8 cellular contexts compared by ENCODE assay signal in the genomic region with DNA sequence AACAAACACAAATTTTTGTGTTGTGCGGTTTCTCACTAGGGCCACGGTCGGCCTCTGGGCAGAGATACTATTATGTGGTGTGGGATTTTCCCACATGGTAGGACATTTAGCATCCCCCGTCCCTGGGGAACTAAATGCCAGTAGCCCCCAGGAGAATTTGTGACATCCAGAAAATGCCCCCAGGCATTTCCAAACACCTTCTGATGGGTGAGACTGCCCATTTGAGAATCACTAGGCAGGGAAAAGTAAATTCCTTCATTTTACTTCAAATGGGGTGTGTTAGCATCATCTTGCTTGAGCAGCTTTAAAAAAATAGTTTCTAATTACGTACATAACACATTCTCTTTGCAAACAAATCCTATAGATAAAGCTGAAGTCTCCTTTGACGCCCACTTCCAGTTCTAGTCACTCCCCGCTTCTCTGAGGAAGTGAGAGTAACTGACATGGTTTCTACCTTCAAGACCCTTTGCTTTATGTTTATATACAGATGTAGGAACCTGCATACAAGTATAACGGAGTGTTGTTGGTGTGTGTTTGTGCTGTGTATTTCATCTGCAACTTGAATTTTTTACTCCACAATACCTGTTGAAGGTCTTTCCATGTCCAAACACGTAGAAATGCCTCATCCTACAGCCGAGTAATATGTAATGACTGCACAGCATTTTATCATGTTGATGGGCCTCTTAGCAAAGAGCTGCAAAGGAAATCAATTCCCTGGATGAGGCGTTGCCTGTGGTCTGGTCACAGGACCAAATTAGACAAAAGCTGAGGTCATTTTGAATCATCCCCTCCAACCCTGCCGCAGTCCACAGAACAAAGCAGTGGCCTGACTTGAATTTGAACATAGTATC. TPM values are rescaled to one million over a fixed set of nuclear protein-coding genes. Genes with fewer than 3 reads are reported as not detected.
DNase-seq lines count a peak whose midpoint lies in the region; ATAC-seq and TF ChIP-seq lines count a peak whose summit lies in the region.

No MANE protein-coding gene starts in this region.

- intact Hi-C loops in activated CD8-positive, alpha-beta T cell treated with anti-CD3 and anti-CD28 coated beads for 36 hours (cut with micrococcal nuclease) = no loop called here
- intact Hi-C loops in prostate gland (cut with DNase I) = no loop called here

- DNase-seq in NCI-H146 (lab: John Stamatoyannopoulos, UW) = peak; percentile 44
- DNase-seq in epithelial cell of prostate (ENCODE audit: low read depth, low spot score) = peak; percentile 83
- DNase-seq in hepatic stellate cell (ENCODE audit: low spot score) = no peak
- DNase-seq in activated CD8-positive, alpha-beta T cell treated with anti-CD3 and anti-CD28 coated beads for 36 hours = no peak
- DNase-seq in chondrocyte (ENCODE audit: low spot score) = no peak
- no peak for DNase-seq in prostate gland (ENCODE audit: low spot score)

- no peak overlapping the region for H3K4me3 Mint-ChIP-seq in activated CD8-positive, alpha-beta T cell treated with anti-CD3 and anti-CD28 coated beads for 36 hours
- no peak overlapping the region for H3K4me3 Mint-ChIP-seq in chondrocyte (ENCODE audit: unreplicated experiment)

- WGBS in prostate gland = 78% methylated on average over 12 of the region's 12 CpGs

- CTCF ChIA-PET in activated CD8-positive, alpha-beta T cell treated with anti-CD3 and anti-CD28 coated beads for 36 hours (lab: Charles Lee) = interaction anchor here (1.1 to 3.2 kb wide), 6 partner anchors 18 to 124 kb away, joined by 3 to 11 read pairs (median 4); no protein-coding TSS in a partner anchor

- no peaks in the 10 kb centered on the region for H3K4me1 ChIP-seq in prostate gland (replicated peaks)

- H3K27ac ChIP-seq in epithelial cell of prostate = peak overlapping the region; percentile 87
- H3K27ac ChIP-seq in prostate gland = no peak overlapping the region

- ATAC-seq in GM18499 (IDR thresholded peaks at IDR 0.05; ENCODE audit: insufficient read depth, unreplicated experiment) (peak; percentile 68), HG02571 (IDR thresholded peaks at IDR 0.05; ENCODE audit: unreplicated experiment) (peak; percentile 87)
- ATAC-seq in activated CD8-positive, alpha-beta T cell treated with anti-CD3 and anti-CD28 coated beads for 36 hours = no peak

- H3K4me1 Mint-ChIP-seq in activated CD8-positive, alpha-beta T cell treated with anti-CD3 and anti-CD28 coated beads for 36 hours (ENCODE audit: low read depth) = no peaks in the 10 kb centered on the region
- peaks cover 50% of the 10 kb centered on the region for H3K4me1 Mint-ChIP-seq in chondrocyte (ENCODE audit: low read depth)

- H3K36me3 ChIP-seq in prostate gland = no peaks in the 10 kb centered on the region

- no peaks in the 10 kb centered on the region for H3K9me3 Mint-ChIP-seq in activated CD8-positive, alpha-beta T cell treated with anti-CD3 and anti-CD28 coated beads for 36 hours
- H3K9me3 Mint-ChIP-seq in chondrocyte (ENCODE audit: low read depth) = peaks cover 6% of the 10 kb centered on the region

- POLR2A ChIA-PET in activated CD8-positive, alpha-beta T cell treated with anti-CD3 and anti-CD28 coated beads for 36 hours (lab: Charles Lee) = no interaction called here

- no peak overlapping the region for H3K27ac Mint-ChIP-seq in activated CD8-positive, alpha-beta T cell treated with anti-CD3 and anti-CD28 coated beads for 36 hours
- H3K27ac Mint-ChIP-seq in chondrocyte (ENCODE audit: unreplicated experiment) = no peak overlapping the region

- H3K9me3 ChIP-seq in prostate gland = no peaks in the 10 kb centered on the region

- no peaks in the 10 kb centered on the region for H3K27me3 ChIP-seq in prostate gland (replicated peaks; ENCODE audit: insufficient read depth)

- no peaks in the 10 kb centered on the region for H3K36me3 Mint-ChIP-seq in activated CD8-positive, alpha-beta T cell treated with anti-CD3 and anti-CD28 coated beads for 36 hours (ENCODE audit: low read depth)
- no peaks in the 10 kb centered on the region for H3K36me3 Mint-ChIP-seq in chondrocyte (ENCODE audit: low read depth)

- no peak overlapping the region for H3K4me3 ChIP-seq in prostate gland

- TF ChIP-seq CTCF in activated CD8-positive, alpha-beta T cell treated with anti-CD3 and anti-CD28 coated beads for 36 hours (IDR thresholded peaks at IDR 0.05) = no peak
- no peak for TF ChIP-seq CTCF in chondrocyte (IDR thresholded peaks at IDR 0.05)
- TF ChIP-seq CTCF in prostate gland (IDR thresholded peaks at IDR 0.05) = no peak

- no peak for TF ChIP-seq POLR2A in prostate gland (IDR thresholded peaks at IDR 0.05)

- H3K27me3 Mint-ChIP-seq in activated CD8-positive, alpha-beta T cell treated with anti-CD3 and anti-CD28 coated beads for 36 hours = no peaks in the 10 kb centered on the region
- no peaks in the 10 kb centered on the region for H3K27me3 Mint-ChIP-seq in chondrocyte (ENCODE audit: low read depth)

RNA-seq across cellular contexts. Expression of gene ZBTB38, which starts 31.4 kb away (rescaled TPM):
- total RNA-seq in activated CD8-positive, alpha-beta T cell treated with anti-CD3 and anti-CD28 coated beads for 36 hours = 10 to 100 TPM; 20.4 to 21.2 TPM
- total RNA-seq in chondrocyte (50.4 to 71.1 TPM (median 64.6 TPM) in 3 replicates), prostate gland (100 to 1,000 TPM; 151 to 169 TPM)

Comparison
In these comparisons a context has a peak if more than half of its experiments do, and no peak if none do; other contexts are left out.
1. DNase-seq: peak in NCI-H146 (single experiment) and epithelial cell of prostate (single experiment); none in hepatic stellate cell (single experiment), activated CD8-positive, alpha-beta T cell treated with anti-CD3 and anti-CD28 coated beads for 36 hours (single experiment), chondrocyte (single experiment) and prostate gland (single experiment).